1 cellular context compared by ENCODE assay signal in genomic region chr4:89039735-89040338, GRCh38.
TF ChIP-seq lines count a peak whose summit lies in the region.

No MANE protein-coding gene starts in this region.

TF ChIP-seq in WTC11, 78 proteins besides CTCF, POLR2A, EP300 and RAD21 (continued from another document):
- no peak for TF ChIP-seq ZNF425 (CRISPR knock-in tag; conservative IDR thresholded peaks at IDR 0.05)
- no peak for TF ChIP-seq MYBL2 (CRISPR knock-in tag; IDR thresholded peaks at IDR 0.05)
- no peak for TF ChIP-seq AFF4 (CRISPR knock-in tag; IDR thresholded peaks at IDR 0.05; ENCODE audit: borderline replicate concordance)
- TF ChIP-seq ETV6 (CRISPR knock-in tag; IDR thresholded peaks at IDR 0.05) = no peak
